1 cellular context compared by ENCODE assay signal in genomic region chr5:143413964-143414669, GRCh38.
TF ChIP-seq lines count a peak whose summit lies in the region.

No MANE protein-coding gene starts in this region.

TF ChIP-seq in GM12878, 131 proteins besides CTCF, POLR2A, EP300 and RAD21 (continued from another document and continues in another):
- TF ChIP-seq POLR2AphosphoS2 (IDR thresholded peaks at IDR 0.05; ENCODE audit: low read depth, low read length) (no peak), DPF2 (IDR thresholded peaks at IDR 0.05) (peak; percentile 91), IKZF1 (conservative IDR thresholded peaks at IDR 0.05) (peak; percentile 51), SKIL (IDR thresholded peaks at IDR 0.05; ENCODE audit: low read depth, poor library complexity, severe bottlenecking) (peak; percentile 64), USF2 (IDR thresholded peaks at IDR 0.05; ENCODE audit: borderline replicate concordance, low read depth, low read length) (no peak; the same call in 1 of the 2 replicates), SPI1 (IDR thresholded peaks at IDR 0.05; ENCODE audit: borderline replicate concordance, insufficient read depth, low read depth, low read length) (peak; percentile 89), ZNF687 (IDR thresholded peaks at IDR 0.05) (no peak; the same call in 1 of the 2 replicates), E2F8 (IDR thresholded peaks at IDR 0.05; ENCODE audit: low read depth, partially characterized antibody) (no peak), PRDM15 (CRISPR knock-in tag; IDR thresholded peaks at IDR 0.05) (no peak), CHD1 (IDR thresholded peaks at IDR 0.05; ENCODE audit: low read depth, low read length) (no peak), NFYA (IDR thresholded peaks at IDR 0.05; ENCODE audit: borderline replicate concordance, low read depth, low read length) (no peak), PBX3 (IDR thresholded peaks at IDR 0.05; ENCODE audit: insufficient replicate concordance, low read depth, low read length) (no peak), ZZZ3 (IDR thresholded peaks at IDR 0.05; ENCODE audit: control insufficient read depth, insufficient read length, low read depth) (no peak), ZNF622 (IDR thresholded peaks at IDR 0.05) (no peak), IRF3 (IDR thresholded peaks at IDR 0.05) (no peak), YBX1 (IDR thresholded peaks at IDR 0.05) (no peak), MLLT1 (IDR thresholded peaks at IDR 0.05) (no peak), BCL3 (IDR thresholded peaks at IDR 0.05; ENCODE audit: borderline replicate concordance, insufficient read depth, low read depth, low read length, poor library complexity, severe bottlenecking) (no peak), TARDBP (IDR thresholded peaks at IDR 0.05; ENCODE audit: borderline replicate concordance) (no peak), CEBPZ (IDR thresholded peaks at IDR 0.05; ENCODE audit: low read depth, low read length) (no peak), BCLAF1 (IDR thresholded peaks at IDR 0.05) (no peak), POLR2AphosphoS5 (IDR thresholded peaks at IDR 0.05; ENCODE audit: low read length) (no peak), SMC3 (IDR thresholded peaks at IDR 0.05; ENCODE audit: borderline replicate concordance, low read length) (peak; percentile 2; the same call in 1 of the 2 replicates)
